In the genomic region with DNA sequence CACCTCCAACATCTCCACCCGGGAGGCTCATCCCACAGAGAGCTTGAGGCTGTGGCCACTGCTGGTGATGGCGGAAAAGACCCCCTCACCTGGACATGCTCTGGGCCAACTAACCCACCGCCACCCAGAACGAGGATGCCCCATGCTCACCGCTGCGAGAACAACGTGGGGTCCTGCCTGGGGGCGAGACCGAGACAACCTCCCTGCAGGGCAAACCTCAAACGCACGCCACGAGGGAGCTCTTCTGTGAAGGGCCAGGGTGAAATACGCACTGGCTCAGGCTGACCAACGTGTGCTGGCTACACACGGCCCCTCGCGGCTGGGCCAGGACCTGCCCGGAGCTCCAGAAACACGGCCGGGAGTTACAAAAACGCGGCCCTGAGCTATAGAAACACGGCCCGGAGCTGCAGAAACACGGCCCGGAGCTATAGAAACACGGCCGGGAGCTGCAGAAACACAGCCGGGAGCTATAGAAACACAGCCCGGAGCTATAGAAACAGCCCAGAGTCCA, we compare ENCODE assay signal across 17 cellular contexts. TPM values are rescaled to one million over a fixed set of nuclear protein-coding genes. Genes with fewer than 3 reads are reported as not detected.
A peak's percentile ranks its signal among the peaks of the same experiment; 100 is the strongest.
DNase-seq lines count a peak whose midpoint lies in the region; ATAC-seq and TF ChIP-seq lines count a peak whose summit lies in the region.
"Had no signal": no experiment of that assay in that cellular context is flagged by ENCODE, and none has a peak within 500 bp of the region (broad histone marks: within the 10 kb centered on the region; RNA-seq: fewer than 3 reads in every experiment).

No MANE protein-coding gene starts in this region.

- no peak for TF ChIP-seq CTCF in endodermal cell (conservative IDR thresholded peaks at IDR 0.05)
- TF ChIP-seq CTCF in upper lobe of right lung (IDR thresholded peaks at IDR 0.05) = no peak

- H3K27me3 ChIP-seq in endodermal cell (ENCODE audit: control insufficient read depth, insufficient read depth, low read length, poor library complexity, severe bottlenecking) = no peaks in the 10 kb centered on the region
- H3K27me3 ChIP-seq in mucosa of rectum (ENCODE audit: control insufficient read depth in 2 of 2, insufficient read depth in 2 of 2, low read length in 2 of 2) = no peaks in the 10 kb centered on the region
- no peaks in the 10 kb centered on the region for H3K27me3 ChIP-seq in upper lobe of right lung

- WGBS in endodermal cell (ENCODE audit: insufficient coverage in 1 of 2, insufficient read length in 1 of 2), 2 experiments = 71 to 86% methylated on average over 20 to 30 of the region's 30 CpGs

- H3K27ac ChIP-seq in endodermal cell (ENCODE audit: low read depth, low read length) (no peak overlapping the region), mucosa of rectum (ENCODE audit: low read depth in 2 of 2, low read length in 2 of 2) (peak overlapping the region in 1 of 2 donors; percentile 16), upper lobe of right lung (peak overlapping the region; percentile 86)
- H3K27ac ChIP-seq: 22Rv1, GM23248, RWPE1 had no signal

- intact Hi-C loops in upper lobe of right lung (cut with DNase I) = no loop called here
- intact Hi-C loops in activated T-helper 2 cell treated with anti-CD3 and anti-CD28 coated beads, Interferon-gamma antibody, Interleukin-2, Interleukin-4, amounts not matched to agents 10 μg/mL and 5 μg/mL and 100 μg/mL, durations not matched to agents 14 hours and 24 hours and 36 hours (cut with micrococcal nuclease) = no loop called here

- peaks cover 57% of the 10 kb centered on the region for H3K36me3 Mint-ChIP-seq in endodermal cell (ENCODE audit: low read depth)
- peaks cover 18% of the 10 kb centered on the region for H3K36me3 Mint-ChIP-seq in activated T-helper 2 cell treated with anti-CD3 and anti-CD28 coated beads, Interferon-gamma antibody, Interleukin-2, Interleukin-4, amounts not matched to agents 10 μg/mL and 5 μg/mL and 100 μg/mL, durations not matched to agents 14 hours and 24 hours and 36 hours (ENCODE audit: low read depth)

- H3K4me1 ChIP-seq in endodermal cell (ENCODE audit: control insufficient read depth, insufficient read depth, low read length) = no peaks in the 10 kb centered on the region
- no peaks in the 10 kb centered on the region for H3K4me1 ChIP-seq in mucosa of rectum (ENCODE audit: control insufficient read depth in 2 of 2, insufficient read depth in 2 of 2, low read length in 2 of 2)
- no peaks in the 10 kb centered on the region for H3K4me1 ChIP-seq in upper lobe of right lung

- H3K9me3 Mint-ChIP-seq in endodermal cell = no peaks in the 10 kb centered on the region
- H3K9me3 Mint-ChIP-seq in activated T-helper 2 cell treated with anti-CD3 and anti-CD28 coated beads, Interferon-gamma antibody, Interleukin-2, Interleukin-4, amounts not matched to agents 10 μg/mL and 5 μg/mL and 100 μg/mL, durations not matched to agents 14 hours and 24 hours and 36 hours = no peaks in the 10 kb centered on the region
- H3K9me3 Mint-ChIP-seq: activated CD4-positive, alpha-beta memory T cell treated with anti-CD3 and anti-CD28 coated beads, Interleukin-2, amount 10 ng/mL, durations not matched to agents 7 days and 5 days; stimulated activated effector memory CD8-positive, alpha-beta T cell treated with anti-CD3 and anti-CD28 coated beads, Interleukin-12 subunit alpha, Interleukin-12 subunit beta, amount 100 ng/mL, for 72 hours had no signal

- H3K36me3 ChIP-seq in endodermal cell (ENCODE audit: control insufficient read depth, insufficient read depth, low read length) = peaks cover 47% of the 10 kb centered on the region
- peaks cover 24 to 51% of the 10 kb centered on the region in 2 donors for H3K36me3 ChIP-seq in mucosa of rectum (ENCODE audit: control insufficient read depth in 2 of 2, insufficient read depth in 2 of 2, low read length in 2 of 2)
- H3K36me3 ChIP-seq in upper lobe of right lung = peaks cover 68% of the 10 kb centered on the region

- peaks cover 5% of the 10 kb centered on the region for H3K4me1 Mint-ChIP-seq in endodermal cell
- H3K4me1 Mint-ChIP-seq in activated T-helper 2 cell treated with anti-CD3 and anti-CD28 coated beads, Interferon-gamma antibody, Interleukin-2, Interleukin-4, amounts not matched to agents 10 μg/mL and 5 μg/mL and 100 μg/mL, durations not matched to agents 14 hours and 24 hours and 36 hours (ENCODE audit: low read depth) = no peaks in the 10 kb centered on the region
- H3K4me1 Mint-ChIP-seq: activated CD4-positive, alpha-beta memory T cell treated with anti-CD3 and anti-CD28 coated beads, Interleukin-2, amount 10 ng/mL, durations not matched to agents 7 days and 5 days; stimulated activated effector memory CD8-positive, alpha-beta T cell treated with anti-CD3 and anti-CD28 coated beads, Interleukin-12 subunit alpha, Interleukin-12 subunit beta, amount 100 ng/mL, for 72 hours had no signal

- H3K9me3 ChIP-seq in endodermal cell (ENCODE audit: control insufficient read depth, low read length) = no peaks in the 10 kb centered on the region
- no peaks in the 10 kb centered on the region for H3K9me3 ChIP-seq in mucosa of rectum (ENCODE audit: control insufficient read depth in 2 of 2, low read length in 2 of 2)
- no peaks in the 10 kb centered on the region for H3K9me3 ChIP-seq in upper lobe of right lung

- H3K27ac Mint-ChIP-seq in endodermal cell = peak overlapping the region; percentile 35
- H3K27ac Mint-ChIP-seq in activated T-helper 2 cell treated with anti-CD3 and anti-CD28 coated beads, Interferon-gamma antibody, Interleukin-2, Interleukin-4, amounts not matched to agents 10 μg/mL and 5 μg/mL and 100 μg/mL, durations not matched to agents 14 hours and 24 hours and 36 hours = no peak overlapping the region
- H3K27ac Mint-ChIP-seq: activated CD4-positive, alpha-beta memory T cell treated with anti-CD3 and anti-CD28 coated beads, Interleukin-2, amount 10 ng/mL, durations not matched to agents 7 days and 5 days; stimulated activated effector memory CD8-positive, alpha-beta T cell treated with anti-CD3 and anti-CD28 coated beads, Interleukin-12 subunit alpha, Interleukin-12 subunit beta, amount 100 ng/mL, for 72 hours had no signal

- DNase-seq in NCI-H146 (lab: John Stamatoyannopoulos, UW) = peak; percentile 3
- DNase-seq in NCI-H146 treated with DMSO at 0.1 percent for 48 hours (lab: John Stamatoyannopoulos, UW; ENCODE audit: unreplicated experiment) = no peak
- DNase-seq in endodermal cell = no peak
- peak; percentile 56 for DNase-seq in upper lobe of right lung
- DNase-seq in NK-92 (lab: John Stamatoyannopoulos, UW; ENCODE audit: unreplicated experiment) = no peak
- no peak for DNase-seq in activated T-helper 2 cell treated with anti-CD3 and anti-CD28 coated beads, Interferon-gamma antibody, Interleukin-2, Interleukin-4, amounts not matched to agents 10 μg/mL and 5 μg/mL and 100 μg/mL, durations not matched to agents 14 hours and 24 hours and 36 hours (ENCODE audit: low spot score)
- no peak for DNase-seq in COR-L47 (lab: John Stamatoyannopoulos, UW)
- DNase-seq: activated CD4-positive, alpha-beta memory T cell treated with anti-CD3 and anti-CD28 coated beads, Interleukin-2, amount 10 ng/mL, durations not matched to agents 7 days and 5 days; activated gamma-delta T cell treated with Interleukin-2 at 50 U/mL for 16 hours; GM23248; IMR-90; NCI-H524; stimulated activated CD4-positive, alpha-beta T cell treated with anti-CD3 and anti-CD28 coated beads, Interleukin-4, amount 100 ng/mL, for 1 hour had no signal

- H3K27me3 Mint-ChIP-seq in endodermal cell (ENCODE audit: insufficient read depth) = no peaks in the 10 kb centered on the region
- H3K27me3 Mint-ChIP-seq in activated T-helper 2 cell treated with anti-CD3 and anti-CD28 coated beads, Interferon-gamma antibody, Interleukin-2, Interleukin-4, amounts not matched to agents 10 μg/mL and 5 μg/mL and 100 μg/mL, durations not matched to agents 14 hours and 24 hours and 36 hours (ENCODE audit: low read depth) = no peaks in the 10 kb centered on the region
- H3K27me3 Mint-ChIP-seq: activated CD4-positive, alpha-beta memory T cell treated with anti-CD3 and anti-CD28 coated beads, Interleukin-2, amount 10 ng/mL, durations not matched to agents 7 days and 5 days had no signal

- H3K4me3 ChIP-seq in endodermal cell (ENCODE audit: low read length) (no peak overlapping the region), mucosa of rectum (ENCODE audit: low read length in 2 of 2) (peak overlapping the region; percentile 33 to 41), upper lobe of right lung (peak overlapping the region; percentile 49)
- H3K4me3 ChIP-seq: GM23248 had no signal

- no peak overlapping the region for H3K4me3 Mint-ChIP-seq in endodermal cell
- H3K4me3 Mint-ChIP-seq in activated T-helper 2 cell treated with anti-CD3 and anti-CD28 coated beads, Interferon-gamma antibody, Interleukin-2, Interleukin-4, amounts not matched to agents 10 μg/mL and 5 μg/mL and 100 μg/mL, durations not matched to agents 14 hours and 24 hours and 36 hours (ENCODE audit: low read depth) = no peak overlapping the region
- H3K4me3 Mint-ChIP-seq: activated CD4-positive, alpha-beta memory T cell treated with anti-CD3 and anti-CD28 coated beads, Interleukin-2, amount 10 ng/mL, durations not matched to agents 7 days and 5 days; stimulated activated effector memory CD8-positive, alpha-beta T cell treated with anti-CD3 and anti-CD28 coated beads, Interleukin-12 subunit alpha, Interleukin-12 subunit beta, amount 100 ng/mL, for 72 hours had no signal

- H3K9ac ChIP-seq in endodermal cell (ENCODE audit: extremely low read depth, low read length, poor library complexity, severe bottlenecking) = no peak overlapping the region
- H3K9ac ChIP-seq in mucosa of rectum (ENCODE audit: low read depth in 1 of 2, low read length in 2 of 2) = peak overlapping the region in 1 of 2 donors; percentile 3
- H3K9ac ChIP-seq: GM23248 had no signal

- ATAC-seq in upper lobe of right lung = no peak
- ATAC-seq: stimulated activated effector memory CD8-positive, alpha-beta T cell treated with anti-CD3 and anti-CD28 coated beads, Interleukin-12 subunit alpha, Interleukin-12 subunit beta, amount 100 ng/mL, for 72 hours had no signal

RNA-seq across cellular contexts. Expression of a gene that starts 19.0 kb away (rescaled TPM):
- total RNA-seq in endodermal cell = 10 to 100 TPM; 49.9 to 56.9 TPM
- polyA plus RNA-seq in endodermal cell (2013, experiment 1 of 2) = 5.0 TPM
- polyA plus RNA-seq in endodermal cell (2013, experiment 2 of 2) = 5.8 TPM
- total RNA-seq in upper lobe of right lung = 5.7 TPM
- total RNA-seq in activated T-helper 2 cell treated with anti-CD3 and anti-CD28 coated beads, Interferon-gamma antibody, Interleukin-2, Interleukin-4, amounts not matched to agents 10 μg/mL and 5 μg/mL and 100 μg/mL, durations not matched to agents 14 hours and 24 hours and 36 hours = not detected in 2 replicates

RNA-seq across cellular contexts. Expression of a gene that starts 34.4 kb away (rescaled TPM):
- total RNA-seq in endodermal cell (10 to 100 TPM; 50.5 to 51.3 TPM), upper lobe of right lung (43.1 TPM)
- polyA plus RNA-seq in endodermal cell (2013, experiment 1 of 2) = 42.8 TPM
- 45.0 TPM for polyA plus RNA-seq in endodermal cell (2013, experiment 2 of 2)
- 29.2 and 30.5 TPM in 2 replicates for total RNA-seq in activated T-helper 2 cell treated with anti-CD3 and anti-CD28 coated beads, Interferon-gamma antibody, Interleukin-2, Interleukin-4, amounts not matched to agents 10 μg/mL and 5 μg/mL and 100 μg/mL, durations not matched to agents 14 hours and 24 hours and 36 hours

Comparison
In these comparisons a context has a peak if more than half of its experiments do, and no peak if none do; other contexts are left out.
1. DNase-seq: peak in NCI-H146 (single experiment) and upper lobe of right lung (single experiment); none in NCI-H146 treated with DMSO at 0.1 percent for 48 hours (single experiment), endodermal cell (single experiment), NK-92 (single experiment), activated T-helper 2 cell treated with anti-CD3 and anti-CD28 coated beads, Interferon-gamma antibody, Interleukin-2, Interleukin-4, amounts not matched to agents 10 μg/mL and 5 μg/mL and 100 μg/mL, durations not matched to agents 14 hours and 24 hours and 36 hours (single experiment) and COR-L47 (single experiment).